In the genomic region with DNA sequence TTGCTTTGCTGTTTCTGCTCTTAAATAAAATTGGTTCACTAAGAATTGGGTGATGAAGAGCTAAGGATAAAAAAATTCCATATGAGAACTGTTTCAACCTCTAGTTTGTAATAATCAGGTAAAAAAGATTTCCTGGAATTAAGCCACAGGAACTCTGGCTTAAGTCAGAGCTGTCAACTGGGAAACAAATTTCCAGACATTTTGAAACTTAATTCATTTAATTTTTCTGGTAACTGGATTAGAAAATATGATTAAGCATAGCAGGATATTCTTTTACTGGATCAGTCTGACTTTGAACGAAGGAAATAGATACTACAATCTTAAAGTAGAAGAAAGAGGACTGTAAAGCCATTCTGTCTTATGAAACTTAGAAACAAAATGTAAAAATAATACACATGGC, we compare ENCODE assay signal across 38 cellular contexts. TPM values are rescaled to one million over a fixed set of nuclear protein-coding genes. Genes with fewer than 3 reads are reported as not detected.
"Had no signal": no experiment of that assay in that cellular context is flagged by ENCODE, and none has a peak within 500 bp of the region (broad histone marks: within the 10 kb centered on the region; RNA-seq: fewer than 3 reads in every experiment).

No MANE protein-coding gene starts in this region.

- H3K9me3 Mint-ChIP-seq: activated naive CD4-positive, alpha-beta T cell treated with anti-CD3 and anti-CD28 coated beads for 36 hours; activated naive CD4-positive, alpha-beta T cell treated with anti-CD3 and anti-CD28 coated beads, Interleukin-2, amount 10 ng/mL, durations not matched to agents 7 days and 5 days; activated naive CD4-positive, alpha-beta T cell treated with anti-CD3 and anti-CD28 coated beads, Interleukin-2, amount 50 U/mL, for 24 hours; activated naive CD4-positive, alpha-beta T cell treated with anti-CD3 and anti-CD28 coated beads, Interleukin-2, amount 50 U/mL, for 72 hours; activated naive CD8-positive, alpha-beta T cell treated with anti-CD3 and anti-CD28 coated beads for 36 hours; activated naive CD8-positive, alpha-beta T cell treated with anti-CD3 and anti-CD28 coated beads, Interleukin-2, amount 10 ng/mL, durations not matched to agents 7 days and 5 days; activated naive CD8-positive, alpha-beta T cell treated with anti-CD3 and anti-CD28 coated beads, Interleukin-2, amount 50 U/mL, for 24 hours; activated T-cell treated with anti-CD3 and anti-CD28 coated beads, Interleukin-2, amount 50 U/mL, for 24 hours; activated T-cell treated with anti-CD3 and anti-CD28 coated beads, Interleukin-2, amount 50 U/mL, for 4 hours; activated T-cell treated with anti-CD3 and anti-CD28 coated beads, Interleukin-2, amount 50 U/mL, for 72 hours; activated T-helper 1 cell treated with anti-CD3 and anti-CD28 coated beads, Interleukin-12 subunit alpha, Interleukin-12 subunit beta, Interleukin-2, Interleukin-4 antibody, amounts not matched to agents 30 ng/mL and 10 ng/mL and 1 ng/mL, durations not matched to agents 14 hours and 24 hours and 36 hours; activated T-helper 17 cell treated with anti-CD3 and anti-CD28 coated beads, Interleukin-2, amount 50 U/mL, for 72 hours; activated T-helper 2 cell treated with anti-CD3 and anti-CD28 coated beads, Interferon-gamma antibody, Interleukin-2, Interleukin-4, amounts not matched to agents 10 μg/mL and 5 μg/mL and 100 μg/mL, durations not matched to agents 14 hours and 24 hours and 36 hours; brain; central memory CD8-positive, alpha-beta T cell had no signal

- H3K27ac Mint-ChIP-seq: activated naive CD4-positive, alpha-beta T cell treated with anti-CD3 and anti-CD28 coated beads for 36 hours; activated naive CD4-positive, alpha-beta T cell treated with anti-CD3 and anti-CD28 coated beads, Interleukin-2, amount 10 ng/mL, durations not matched to agents 7 days and 5 days; activated naive CD4-positive, alpha-beta T cell treated with anti-CD3 and anti-CD28 coated beads, Interleukin-2, amount 50 U/mL, for 24 hours; activated naive CD4-positive, alpha-beta T cell treated with anti-CD3 and anti-CD28 coated beads, Interleukin-2, amount 50 U/mL, for 72 hours; activated naive CD8-positive, alpha-beta T cell; activated naive CD8-positive, alpha-beta T cell treated with anti-CD3 and anti-CD28 coated beads for 36 hours; activated naive CD8-positive, alpha-beta T cell treated with anti-CD3 and anti-CD28 coated beads, Interleukin-2, amount 10 ng/mL, durations not matched to agents 7 days and 5 days; activated naive CD8-positive, alpha-beta T cell treated with anti-CD3 and anti-CD28 coated beads, Interleukin-2, amount 50 U/mL, for 24 hours; activated T-cell treated with anti-CD3 and anti-CD28 coated beads, Interleukin-2, amount 50 U/mL, for 24 hours; activated T-cell treated with anti-CD3 and anti-CD28 coated beads, Interleukin-2, amount 50 U/mL, for 72 hours; activated T-helper 1 cell treated with anti-CD3 and anti-CD28 coated beads, Interleukin-12 subunit alpha, Interleukin-12 subunit beta, Interleukin-2, Interleukin-4 antibody, amounts not matched to agents 30 ng/mL and 10 ng/mL and 1 ng/mL, durations not matched to agents 14 hours and 24 hours and 36 hours; activated T-helper 17 cell treated with anti-CD3 and anti-CD28 coated beads, Interleukin-2, amount 50 U/mL, for 72 hours; activated T-helper 2 cell treated with anti-CD3 and anti-CD28 coated beads, Interferon-gamma antibody, Interleukin-2, Interleukin-4, amounts not matched to agents 10 μg/mL and 5 μg/mL and 100 μg/mL, durations not matched to agents 14 hours and 24 hours and 36 hours; brain had no signal

- H3K4me1 ChIP-seq: adrenal gland, ascending aorta, body of pancreas, breast epithelium had no signal

- H3K27me3 Mint-ChIP-seq: activated naive CD4-positive, alpha-beta T cell treated with anti-CD3 and anti-CD28 coated beads, Interleukin-2, amount 10 ng/mL, durations not matched to agents 7 days and 5 days; activated naive CD4-positive, alpha-beta T cell treated with anti-CD3 and anti-CD28 coated beads, Interleukin-2, amount 50 U/mL, for 24 hours; activated naive CD8-positive, alpha-beta T cell treated with anti-CD3 and anti-CD28 coated beads for 36 hours; activated naive CD8-positive, alpha-beta T cell treated with anti-CD3 and anti-CD28 coated beads, Interleukin-2, amount 10 ng/mL, durations not matched to agents 7 days and 5 days; activated naive CD8-positive, alpha-beta T cell treated with anti-CD3 and anti-CD28 coated beads, Interleukin-2, amount 50 U/mL, for 24 hours; activated T-cell treated with anti-CD3 and anti-CD28 coated beads, Interleukin-2, amount 50 U/mL, for 24 hours had no signal

- H3K4me3 Mint-ChIP-seq: activated naive CD4-positive, alpha-beta T cell treated with anti-CD3 and anti-CD28 coated beads for 36 hours; activated naive CD4-positive, alpha-beta T cell treated with anti-CD3 and anti-CD28 coated beads, Interleukin-2, amount 10 ng/mL, durations not matched to agents 7 days and 5 days; activated naive CD4-positive, alpha-beta T cell treated with anti-CD3 and anti-CD28 coated beads, Interleukin-2, amount 50 U/mL, for 24 hours; activated naive CD8-positive, alpha-beta T cell; activated naive CD8-positive, alpha-beta T cell treated with anti-CD3 and anti-CD28 coated beads for 36 hours; activated naive CD8-positive, alpha-beta T cell treated with anti-CD3 and anti-CD28 coated beads, Interleukin-2, amount 10 ng/mL, durations not matched to agents 7 days and 5 days; activated naive CD8-positive, alpha-beta T cell treated with anti-CD3 and anti-CD28 coated beads, Interleukin-2, amount 50 U/mL, for 24 hours; activated T-cell treated with anti-CD3 and anti-CD28 coated beads, Interleukin-2, amount 50 U/mL, for 24 hours; activated T-cell treated with anti-CD3 and anti-CD28 coated beads, Interleukin-2, amount 50 U/mL, for 4 hours; activated T-cell treated with anti-CD3 and anti-CD28 coated beads, Interleukin-2, amount 50 U/mL, for 72 hours; activated T-helper 1 cell treated with anti-CD3 and anti-CD28 coated beads, Interleukin-12 subunit alpha, Interleukin-12 subunit beta, Interleukin-2, Interleukin-4 antibody, amounts not matched to agents 30 ng/mL and 10 ng/mL and 1 ng/mL, durations not matched to agents 14 hours and 24 hours and 36 hours; activated T-helper 17 cell treated with anti-CD3 and anti-CD28 coated beads, Interleukin-2, amount 50 U/mL, for 72 hours; brain; central memory CD8-positive, alpha-beta T cell had no signal

- H3K4me3 ChIP-seq: adrenal gland, ascending aorta, body of pancreas, breast epithelium, cardiac muscle cell had no signal

- H3K4me1 Mint-ChIP-seq: activated naive CD4-positive, alpha-beta T cell treated with anti-CD3 and anti-CD28 coated beads, Interleukin-2, amount 10 ng/mL, durations not matched to agents 7 days and 5 days; activated naive CD4-positive, alpha-beta T cell treated with anti-CD3 and anti-CD28 coated beads, Interleukin-2, amount 50 U/mL, for 24 hours; activated naive CD8-positive, alpha-beta T cell treated with anti-CD3 and anti-CD28 coated beads for 36 hours; activated naive CD8-positive, alpha-beta T cell treated with anti-CD3 and anti-CD28 coated beads, Interleukin-2, amount 10 ng/mL, durations not matched to agents 7 days and 5 days; activated naive CD8-positive, alpha-beta T cell treated with anti-CD3 and anti-CD28 coated beads, Interleukin-2, amount 50 U/mL, for 24 hours; activated T-helper 17 cell treated with anti-CD3 and anti-CD28 coated beads, Interleukin-2, amount 50 U/mL, for 72 hours; brain; central memory CD8-positive, alpha-beta T cell had no signal

- DNase-seq: activated effector memory CD4-positive, alpha-beta T cell treated with anti-CD3 and anti-CD28 coated beads, Interleukin-2, amount 50 U/mL, for 16 hours; activated effector memory CD4-positive, alpha-beta T cell treated with Interleukin-2 at 50 U/mL for 16 hours; activated gamma-delta T cell; activated gamma-delta T cell treated with Interleukin-2 at 50 U/mL for 16 hours; activated naive CD4-positive, alpha-beta T cell; activated naive CD4-positive, alpha-beta T cell treated with anti-CD3 and anti-CD28 coated beads for 36 hours; activated naive CD4-positive, alpha-beta T cell treated with anti-CD3 and anti-CD28 coated beads, Interleukin-2, amount 10 ng/mL, durations not matched to agents 7 days and 5 days; activated naive CD4-positive, alpha-beta T cell treated with anti-CD3 and anti-CD28 coated beads, Interleukin-2, amount 50 U/mL, for 16 hours; activated naive CD4-positive, alpha-beta T cell treated with Interleukin-2 at 50 U/mL for 16 hours; activated naive CD8-positive, alpha-beta T cell treated with anti-CD3 and anti-CD28 coated beads for 36 hours; activated naive CD8-positive, alpha-beta T cell treated with anti-CD3 and anti-CD28 coated beads, Interleukin-2, amount 10 ng/mL, durations not matched to agents 7 days and 5 days; activated naive CD8-positive, alpha-beta T cell treated with anti-CD3 and anti-CD28 coated beads, Interleukin-2, amount 50 U/mL, for 24 hours; activated T-cell treated with anti-CD3 and anti-CD28 coated beads, Interleukin-2, amount 50 U/mL, for 1 hour; activated T-cell treated with anti-CD3 and anti-CD28 coated beads, Interleukin-2, amount 50 U/mL, for 24 hours; activated T-cell treated with anti-CD3 and anti-CD28 coated beads, Interleukin-2, amount 50 U/mL, for 4 hours; activated T-cell treated with anti-CD3 and anti-CD28 coated beads, Interleukin-2, amount 50 U/mL, for 48 hours; activated T-cell treated with anti-CD3 and anti-CD28 coated beads, Interleukin-2, amount 50 U/mL, for 72 hours; adrenal gland; amniotic stem cell; amygdala; anterior cingulate cortex; aorta; body of pancreas; brain microvascular endothelial cell; central memory CD4-positive, alpha-beta T cell; cerebellar nuclear complex had no signal

- ATAC-seq: activated naive CD4-positive, alpha-beta T cell treated with anti-CD3 and anti-CD28 coated beads, Interleukin-2, amount 50 U/mL, for 72 hours; activated naive CD8-positive, alpha-beta T cell treated with anti-CD3 and anti-CD28 coated beads, Interleukin-2, amount 50 U/mL, for 24 hours; activated T-cell treated with anti-CD3 and anti-CD28 coated beads, Interleukin-2, amount 50 U/mL, for 4 hours; activated T-cell treated with anti-CD3 and anti-CD28 coated beads, Interleukin-2, amount 50 U/mL, for 72 hours; activated T-helper 17 cell treated with anti-CD3 and anti-CD28 coated beads, Interleukin-2, amount 50 U/mL, for 72 hours; body of pancreas had no signal

- H3K36me3 Mint-ChIP-seq: activated naive CD4-positive, alpha-beta T cell treated with anti-CD3 and anti-CD28 coated beads, Interleukin-2, amount 10 ng/mL, durations not matched to agents 7 days and 5 days; activated naive CD4-positive, alpha-beta T cell treated with anti-CD3 and anti-CD28 coated beads, Interleukin-2, amount 50 U/mL, for 24 hours; activated naive CD4-positive, alpha-beta T cell treated with anti-CD3 and anti-CD28 coated beads, Interleukin-2, amount 50 U/mL, for 72 hours; activated naive CD8-positive, alpha-beta T cell; activated naive CD8-positive, alpha-beta T cell treated with anti-CD3 and anti-CD28 coated beads for 36 hours; activated naive CD8-positive, alpha-beta T cell treated with anti-CD3 and anti-CD28 coated beads, Interleukin-2, amount 10 ng/mL, durations not matched to agents 7 days and 5 days; brain had no signal

- H3K36me3 ChIP-seq: adrenal gland, ascending aorta, brain microvascular endothelial cell, breast epithelium, cardiac muscle cell had no signal

- H3K27ac ChIP-seq: adrenal gland, ascending aorta, body of pancreas, brain microvascular endothelial cell, breast epithelium, cardiac muscle cell had no signal

- H3K9me3 ChIP-seq: ascending aorta, body of pancreas, breast epithelium had no signal

- H3K27me3 ChIP-seq: adrenal gland, ascending aorta, body of pancreas, brain microvascular endothelial cell, breast epithelium, cardiac muscle cell had no signal

RNA-seq across cellular contexts. Expression of gene VIP, which starts 1.3 kb away (rescaled TPM):
- total RNA-seq: activated naive CD4-positive, alpha-beta T cell treated with anti-CD3 and anti-CD28 coated beads for 36 hours; activated naive CD4-positive, alpha-beta T cell treated with anti-CD3 and anti-CD28 coated beads, Interleukin-2, amount 50 U/mL, for 72 hours; activated naive CD8-positive, alpha-beta T cell treated with anti-CD3 and anti-CD28 coated beads for 36 hours; activated naive CD8-positive, alpha-beta T cell treated with anti-CD3 and anti-CD28 coated beads, Interleukin-2, amount 10 ng/mL, durations not matched to agents 7 days and 5 days; activated T-cell treated with anti-CD3 and anti-CD28 coated beads, Interleukin-2, amount 50 U/mL, for 4 hours; activated T-cell treated with anti-CD3 and anti-CD28 coated beads, Interleukin-2, amount 50 U/mL, for 72 hours; activated T-helper 1 cell treated with anti-CD3 and anti-CD28 coated beads, Interleukin-12 subunit alpha, Interleukin-12 subunit beta, Interleukin-2, Interleukin-4 antibody, amounts not matched to agents 30 ng/mL and 10 ng/mL and 1 ng/mL, durations not matched to agents 14 hours and 24 hours and 36 hours; activated T-helper 17 cell treated with anti-CD3 and anti-CD28 coated beads, Interleukin-2, amount 50 U/mL, for 72 hours; activated T-helper 2 cell treated with anti-CD3 and anti-CD28 coated beads, Interferon-gamma antibody, Interleukin-2, Interleukin-4, amounts not matched to agents 10 μg/mL and 5 μg/mL and 100 μg/mL, durations not matched to agents 14 hours and 24 hours and 36 hours; ascending aorta; cardiac muscle cell; chondrocyte had no signal
- polyA plus RNA-seq: cardiac muscle cell had no signal

RNA-seq across cellular contexts. Expression of gene MYCT1, which starts 51.6 kb away (rescaled TPM):
- total RNA-seq: activated naive CD4-positive, alpha-beta T cell treated with anti-CD3 and anti-CD28 coated beads for 36 hours; activated naive CD4-positive, alpha-beta T cell treated with anti-CD3 and anti-CD28 coated beads, Interleukin-2, amount 50 U/mL, for 72 hours; activated naive CD8-positive, alpha-beta T cell treated with anti-CD3 and anti-CD28 coated beads for 36 hours; activated naive CD8-positive, alpha-beta T cell treated with anti-CD3 and anti-CD28 coated beads, Interleukin-2, amount 10 ng/mL, durations not matched to agents 7 days and 5 days; activated T-cell treated with anti-CD3 and anti-CD28 coated beads, Interleukin-2, amount 50 U/mL, for 4 hours; activated T-cell treated with anti-CD3 and anti-CD28 coated beads, Interleukin-2, amount 50 U/mL, for 72 hours; activated T-helper 1 cell treated with anti-CD3 and anti-CD28 coated beads, Interleukin-12 subunit alpha, Interleukin-12 subunit beta, Interleukin-2, Interleukin-4 antibody, amounts not matched to agents 30 ng/mL and 10 ng/mL and 1 ng/mL, durations not matched to agents 14 hours and 24 hours and 36 hours; activated T-helper 17 cell treated with anti-CD3 and anti-CD28 coated beads, Interleukin-2, amount 50 U/mL, for 72 hours; activated T-helper 2 cell treated with anti-CD3 and anti-CD28 coated beads, Interferon-gamma antibody, Interleukin-2, Interleukin-4, amounts not matched to agents 10 μg/mL and 5 μg/mL and 100 μg/mL, durations not matched to agents 14 hours and 24 hours and 36 hours; chondrocyte had no signal
- polyA plus RNA-seq: cardiac muscle cell had no signal
